ENCODE assay signal across 1 cellular context in genomic region chr16:50114357-50115129, GRCh38.
TF ChIP-seq lines count a peak whose summit lies in the region.

No MANE protein-coding gene starts in this region.

TF ChIP-seq in IMR-90, 13 proteins besides CTCF, POLR2A, EP300 and RAD21:
- no peak for TF ChIP-seq CEBPB (IDR thresholded peaks at IDR 0.05; ENCODE audit: low read depth, low read length)
- no peak for TF ChIP-seq MAZ (IDR thresholded peaks at IDR 0.05; ENCODE audit: borderline replicate concordance, low read depth, low read length)
